Comparison of ENCODE assay signal across 21 cellular contexts in genomic region chr7:26005683-26006410, GRCh38.
"Had no signal": no experiment of that assay in that cellular context is flagged by ENCODE, and none has a peak within 500 bp of the region (broad histone marks: within the 10 kb centered on the region; RNA-seq: fewer than 3 reads in every experiment).

No MANE protein-coding gene starts in this region.

- ATAC-seq: activated CD8-positive, alpha-beta memory T cell treated with anti-CD3 and anti-CD28 coated beads, Interleukin-2, amount 10 ng/mL, durations not matched to agents 7 days and 5 days; activated CD8-positive, alpha-beta T cell treated with anti-CD3 and anti-CD28 coated beads for 36 hours; effector memory CD8-positive, alpha-beta T cell; gastroesophageal sphincter; lower lobe of right lung; naive thymus-derived CD8-positive, alpha-beta T cell; psoas muscle; right cardiac atrium had no signal

- H2AFZ ChIP-seq: neural progenitor cell had no signal

- H3K27ac ChIP-seq: esophagus squamous epithelium, gastroesophageal sphincter, lower lobe of right lung, neural progenitor cell, psoas muscle, tibial artery, WERI-Rb-1 had no signal

- H3K4me2 ChIP-seq: neural progenitor cell had no signal

- H3K9me3 ChIP-seq: esophagus squamous epithelium, gastroesophageal sphincter, lower lobe of right lung, psoas muscle, tibial artery had no signal

- H3K36me3 ChIP-seq: esophagus squamous epithelium, gastroesophageal sphincter, lower lobe of right lung, neural progenitor cell, tibial artery, WERI-Rb-1 had no signal

- H3K4me3 ChIP-seq: esophagus squamous epithelium, gastroesophageal sphincter, lower lobe of right lung, neural progenitor cell, psoas muscle, tibial artery had no signal

- H3K4me1 ChIP-seq: gastroesophageal sphincter, lower lobe of right lung, neural progenitor cell, psoas muscle, tibial artery had no signal

- H3K9ac ChIP-seq: neural progenitor cell had no signal

- DNase-seq: activated CD4-positive, alpha-beta T cell treated with anti-CD3 and anti-CD28 coated beads, Interleukin-2, amount 10 ng/mL, durations not matched to agents 7 days and 5 days; activated CD4-positive, CD25-positive, alpha-beta regulatory T cell treated with anti-CD3 and anti-CD28 coated beads, Interleukin-2, amount 50 U/mL, for 72 hours; activated CD8-positive, alpha-beta memory T cell treated with anti-CD3 and anti-CD28 coated beads, Interleukin-2, amount 10 ng/mL, durations not matched to agents 7 days and 5 days; activated CD8-positive, alpha-beta T cell treated with anti-CD3 and anti-CD28 coated beads for 36 hours; activated effector memory CD4-positive, alpha-beta T cell treated with anti-CD3 and anti-CD28 coated beads, Interleukin-2, amount 50 U/mL, for 16 hours; activated naive CD4-positive, alpha-beta T cell treated with anti-CD3 and anti-CD28 coated beads, Interleukin-2, amount 50 U/mL, for 16 hours; activated T-cell treated with anti-CD3 and anti-CD28 coated beads for 4 hours; anterior cingulate cortex; central memory CD4-positive, alpha-beta T cell; effector memory CD8-positive, alpha-beta T cell; esophagus squamous epithelium; head of caudate nucleus; lower lobe of right lung; naive thymus-derived CD8-positive, alpha-beta T cell; psoas muscle; right cardiac atrium; stimulated activated CD4-positive, alpha-beta T cell treated with anti-CD3 and anti-CD28 coated beads, Interleukin-1b, Interleukin-23, amount 100 ng/mL, for 48 hours; tibial artery; WERI-Rb-1 had no signal
